Comparison of ENCODE assay signal across 1 cellular context in the genomic region with DNA sequence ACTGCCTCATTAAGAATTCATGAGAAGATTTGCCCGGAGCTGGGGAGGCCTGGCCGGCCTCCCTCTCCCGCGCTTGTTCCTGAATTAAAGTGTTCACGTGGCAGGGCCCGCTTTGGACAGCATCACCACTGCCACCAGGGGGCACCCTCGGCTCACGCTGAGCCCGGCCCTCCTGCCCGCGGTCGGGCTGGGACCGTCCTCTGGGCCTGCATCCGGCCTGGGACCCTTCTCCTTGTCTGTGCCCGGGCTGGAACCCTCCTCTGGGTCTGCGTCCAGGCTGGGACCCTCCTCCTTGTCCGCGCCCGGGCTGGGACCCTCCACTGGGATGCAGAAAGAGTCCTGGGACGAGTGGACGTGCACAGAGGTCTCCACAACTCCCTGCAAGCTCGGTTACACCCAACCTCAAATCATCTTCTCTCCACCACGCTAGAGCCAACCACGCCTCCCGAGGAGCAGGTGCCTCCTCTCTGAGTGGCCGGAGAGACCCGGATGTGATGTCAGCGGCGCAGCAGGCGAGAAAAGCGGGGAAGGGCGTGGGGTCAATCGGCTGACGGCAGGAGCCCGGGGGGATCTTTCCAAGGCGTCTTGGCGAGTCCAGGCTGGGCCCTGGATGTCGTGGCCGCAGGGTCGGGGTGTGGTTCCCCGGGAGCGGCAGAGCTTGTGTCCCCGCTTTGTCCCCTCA.
TF ChIP-seq lines count a peak whose summit lies in the region.

No MANE protein-coding gene starts in this region.

TF ChIP-seq in HEK293, 187 proteins besides CTCF, POLR2A, EP300 and RAD21 (continued from another document and continues in another):
- no peak for TF ChIP-seq ZBTB44 (tag by site-specific recombination; IDR thresholded peaks at IDR 0.05)
- TF ChIP-seq ZBTB7A (tag by site-specific recombination; IDR thresholded peaks at IDR 0.05; ENCODE audit: low read depth) = no peak
- no peak for TF ChIP-seq ZNF2 (tag by site-specific recombination; IDR thresholded peaks at IDR 0.05)
- no peak for TF ChIP-seq SCRT1 (tag by site-specific recombination; IDR thresholded peaks at IDR 0.05; ENCODE audit: borderline replicate concordance)
- TF ChIP-seq ZNF514 (tag by site-specific recombination; IDR thresholded peaks at IDR 0.05) = no peak
- TF ChIP-seq ZNF624 (tag by site-specific recombination; IDR thresholded peaks at IDR 0.05) = no peak
- TF ChIP-seq ZNF140 (tag by site-specific recombination; IDR thresholded peaks at IDR 0.05) = no peak
- no peak for TF ChIP-seq ZBTB6 (tag by site-specific recombination; IDR thresholded peaks at IDR 0.05)
- TF ChIP-seq ZNF529 (tag by site-specific recombination; IDR thresholded peaks at IDR 0.05; ENCODE audit: insufficient replicate concordance) = no peak
- TF ChIP-seq ZNF654 (tag by site-specific recombination; IDR thresholded peaks at IDR 0.05; ENCODE audit: low read depth) = peak; percentile 71
- TF ChIP-seq ZBTB20 (tag by site-specific recombination; IDR thresholded peaks at IDR 0.05) = no peak
- TF ChIP-seq MYNN (tag by site-specific recombination; IDR thresholded peaks at IDR 0.05; ENCODE audit: borderline replicate concordance) = no peak
- TF ChIP-seq, protein P1, sequence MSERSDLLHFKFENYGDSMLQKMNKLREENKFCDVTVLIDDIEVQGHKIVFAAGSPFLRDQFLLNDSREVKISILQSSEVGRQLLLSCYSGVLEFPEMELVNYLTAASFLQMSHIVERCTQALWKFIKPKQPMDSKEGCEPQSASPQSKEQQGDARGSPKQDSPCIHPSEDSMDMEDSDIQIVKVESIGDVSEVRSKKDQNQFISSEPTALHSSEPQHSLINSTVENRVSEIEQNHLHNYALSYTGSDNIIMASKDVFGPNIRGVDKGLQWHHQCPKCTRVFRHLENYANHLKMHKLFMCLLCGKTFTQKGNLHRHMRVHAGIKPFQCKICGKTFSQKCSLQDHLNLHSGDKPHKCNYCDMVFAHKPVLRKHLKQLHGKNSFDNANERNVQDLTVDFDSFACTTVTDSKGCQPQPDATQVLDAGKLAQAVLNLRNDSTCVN (tag by site-specific recombination; optimal IDR thresholded peaks at IDR 0.05) = peak; percentile 32
- TF ChIP-seq, protein P2, sequence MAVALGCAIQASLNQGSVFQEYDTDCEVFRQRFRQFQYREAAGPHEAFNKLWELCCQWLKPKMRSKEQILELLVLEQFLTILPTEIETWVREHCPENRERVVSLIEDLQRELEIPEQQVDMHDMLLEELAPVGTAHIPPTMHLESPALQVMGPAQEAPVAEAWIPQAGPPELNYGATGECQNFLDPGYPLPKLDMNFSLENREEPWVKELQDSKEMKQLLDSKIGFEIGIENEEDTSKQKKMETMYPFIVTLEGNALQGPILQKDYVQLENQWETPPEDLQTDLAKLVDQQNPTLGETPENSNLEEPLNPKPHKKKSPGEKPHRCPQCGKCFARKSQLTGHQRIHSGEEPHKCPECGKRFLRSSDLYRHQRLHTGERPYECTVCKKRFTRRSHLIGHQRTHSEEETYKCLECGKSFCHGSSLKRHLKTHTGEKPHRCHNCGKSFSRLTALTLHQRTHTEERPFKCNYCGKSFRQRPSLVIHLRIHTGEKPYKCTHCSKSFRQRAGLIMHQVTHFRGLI (tag by site-specific recombination; IDR thresholded peaks at IDR 0.05) = 0 out of 2 replicates have a peak, but pooled peaks have one; percentile 46
- TF ChIP-seq MZF1 (tag by site-specific recombination; IDR thresholded peaks at IDR 0.05; ENCODE audit: borderline replicate concordance) = no peak
- TF ChIP-seq ZNF830 (tag by site-specific recombination; IDR thresholded peaks at IDR 0.05; ENCODE audit: low read depth) = no peak
- no peak for TF ChIP-seq ZNF510 (tag by site-specific recombination; IDR thresholded peaks at IDR 0.05; ENCODE audit: insufficient replicate concordance)
- TF ChIP-seq ZNF555 (tag by site-specific recombination; conservative IDR thresholded peaks at IDR 0.05) = no peak
- no peak for TF ChIP-seq ZNF274 (IDR thresholded peaks at IDR 0.05; ENCODE audit: low read length)
- TF ChIP-seq ZNF274 (tag by site-specific recombination; IDR thresholded peaks at IDR 0.05; ENCODE audit: borderline replicate concordance) = no peak
- TF ChIP-seq ZNF585B (tag by site-specific recombination; IDR thresholded peaks at IDR 0.05) = no peak
- no peak for TF ChIP-seq ZNF155 (tag by site-specific recombination; IDR thresholded peaks at IDR 0.05)
- TF ChIP-seq, protein P3, sequence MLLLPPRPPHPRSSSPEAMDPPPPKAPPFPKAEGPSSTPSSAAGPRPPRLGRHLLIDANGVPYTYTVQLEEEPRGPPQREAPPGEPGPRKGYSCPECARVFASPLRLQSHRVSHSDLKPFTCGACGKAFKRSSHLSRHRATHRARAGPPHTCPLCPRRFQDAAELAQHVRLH (tag by site-specific recombination; IDR thresholded peaks at IDR 0.05) = no peak
- no peak for TF ChIP-seq ZNF664 (tag by site-specific recombination; IDR thresholded peaks at IDR 0.05)
- no peak for TF ChIP-seq ZBTB17 (tag by site-specific recombination; IDR thresholded peaks at IDR 0.05)
- no peak for TF ChIP-seq ZNF791 (tag by site-specific recombination; IDR thresholded peaks at IDR 0.05)
- TF ChIP-seq ZNF214 (tag by site-specific recombination; IDR thresholded peaks at IDR 0.05; ENCODE audit: borderline replicate concordance) = no peak
- TF ChIP-seq IKZF3 (tag by site-specific recombination; IDR thresholded peaks at IDR 0.05) = no peak
- TF ChIP-seq ZNF658 (tag by site-specific recombination; IDR thresholded peaks at IDR 0.05) = no peak
- no peak for TF ChIP-seq PRDM4 (tag by site-specific recombination; IDR thresholded peaks at IDR 0.05)
- TF ChIP-seq ZNF391 (tag by site-specific recombination; IDR thresholded peaks at IDR 0.05; ENCODE audit: borderline replicate concordance, low read depth) = peak; percentile 55; the same call in 1 of the 2 replicates
- no peak for TF ChIP-seq ZNF501 (tag by site-specific recombination; IDR thresholded peaks at IDR 0.05)
- TF ChIP-seq ZIC2 (tag by site-specific recombination; IDR thresholded peaks at IDR 0.05) = no peak
- peak; percentile 64; the same call in 1 of the 2 replicates for TF ChIP-seq ZNF660 (tag by site-specific recombination; IDR thresholded peaks at IDR 0.05)
- peak; percentile 47; the same call in 1 of the 2 replicates for TF ChIP-seq ZNF561 (tag by site-specific recombination; IDR thresholded peaks at IDR 0.05; ENCODE audit: borderline replicate concordance)
- no peak; the same call in 1 of the 2 replicates for TF ChIP-seq TRIM28 (IDR thresholded peaks at IDR 0.05; ENCODE audit: borderline replicate concordance, low read length)
- TF ChIP-seq ZNF670 (tag by site-specific recombination; IDR thresholded peaks at IDR 0.05; ENCODE audit: low read depth) = no peak
- no peak for TF ChIP-seq SP2 (tag by site-specific recombination; IDR thresholded peaks at IDR 0.05)
- no peak for TF ChIP-seq BCL11B (tag by site-specific recombination; IDR thresholded peaks at IDR 0.05; ENCODE audit: low read depth)
- TF ChIP-seq ZNF692 (tag by site-specific recombination; IDR thresholded peaks at IDR 0.05) = peak; percentile 46; the same call in 1 of the 2 replicates
- TF ChIP-seq, protein P4, sequence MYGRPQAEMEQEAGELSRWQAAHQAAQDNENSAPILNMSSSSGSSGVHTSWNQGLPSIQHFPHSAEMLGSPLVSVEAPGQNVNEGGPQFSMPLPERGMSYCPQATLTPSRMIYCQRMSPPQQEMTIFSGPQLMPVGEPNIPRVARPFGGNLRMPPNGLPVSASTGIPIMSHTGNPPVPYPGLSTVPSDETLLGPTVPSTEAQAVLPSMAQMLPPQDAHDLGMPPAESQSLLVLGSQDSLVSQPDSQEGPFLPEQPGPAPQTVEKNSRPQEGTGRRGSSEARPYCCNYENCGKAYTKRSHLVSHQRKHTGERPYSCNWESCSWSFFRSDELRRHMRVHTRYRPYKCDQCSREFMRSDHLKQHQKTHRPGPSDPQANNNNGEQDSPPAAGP (tag by site-specific recombination; IDR thresholded peaks at IDR 0.05) = 0 out of 2 replicates have a peak, but pooled peaks have one; percentile 25
- no peak for TF ChIP-seq ZNF747 (tag by site-specific recombination; IDR thresholded peaks at IDR 0.05)
- peak; percentile 89 for TF ChIP-seq ZSCAN30 (tag by site-specific recombination; IDR thresholded peaks at IDR 0.05)
- TF ChIP-seq ZNF530 (tag by site-specific recombination; IDR thresholded peaks at IDR 0.05; ENCODE audit: low read depth) = no peak
- TF ChIP-seq YY2 (tag by site-specific recombination; IDR thresholded peaks at IDR 0.05) = no peak
- TF ChIP-seq KLF9 (tag by site-specific recombination; IDR thresholded peaks at IDR 0.05; ENCODE audit: low read depth) = no peak
- no peak for TF ChIP-seq ZNF416 (tag by site-specific recombination; IDR thresholded peaks at IDR 0.05)
- TF ChIP-seq ZNF677 (tag by site-specific recombination; IDR thresholded peaks at IDR 0.05) = no peak
- no peak for TF ChIP-seq ZNF549 (tag by site-specific recombination; IDR thresholded peaks at IDR 0.05)
- TF ChIP-seq, protein P5, sequence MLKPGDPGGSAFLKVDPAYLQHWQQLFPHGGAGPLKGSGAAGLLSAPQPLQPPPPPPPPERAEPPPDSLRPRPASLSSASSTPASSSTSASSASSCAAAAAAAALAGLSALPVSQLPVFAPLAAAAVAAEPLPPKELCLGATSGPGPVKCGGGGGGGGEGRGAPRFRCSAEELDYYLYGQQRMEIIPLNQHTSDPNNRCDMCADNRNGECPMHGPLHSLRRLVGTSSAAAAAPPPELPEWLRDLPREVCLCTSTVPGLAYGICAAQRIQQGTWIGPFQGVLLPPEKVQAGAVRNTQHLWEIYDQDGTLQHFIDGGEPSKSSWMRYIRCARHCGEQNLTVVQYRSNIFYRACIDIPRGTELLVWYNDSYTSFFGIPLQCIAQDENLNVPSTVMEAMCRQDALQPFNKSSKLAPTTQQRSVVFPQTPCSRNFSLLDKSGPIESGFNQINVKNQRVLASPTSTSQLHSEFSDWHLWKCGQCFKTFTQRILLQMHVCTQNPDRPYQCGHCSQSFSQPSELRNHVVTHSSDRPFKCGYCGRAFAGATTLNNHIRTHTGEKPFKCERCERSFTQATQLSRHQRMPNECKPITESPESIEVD (tag by site-specific recombination; IDR thresholded peaks at IDR 0.05) = no peak
- no peak for TF ChIP-seq ZXDB (tag by site-specific recombination; IDR thresholded peaks at IDR 0.05)
- no peak for TF ChIP-seq ZNF513 (tag by site-specific recombination; IDR thresholded peaks at IDR 0.05)
- no peak for TF ChIP-seq KLF10 (tag by site-specific recombination; IDR thresholded peaks at IDR 0.05)
- TF ChIP-seq ZNF792 (tag by site-specific recombination; IDR thresholded peaks at IDR 0.05) = no peak
- no peak for TF ChIP-seq ZNF768 (tag by site-specific recombination; IDR thresholded peaks at IDR 0.05)
